26 cellular contexts compared by ENCODE assay signal in genomic region chr12:125079084-125079483, GRCh38. TPM values are rescaled to one million over a fixed set of nuclear protein-coding genes. Genes with fewer than 3 reads are reported as not detected.
DNase-seq lines count a peak whose midpoint lies in the region; ATAC-seq, FAIRE-seq and TF ChIP-seq lines count a peak whose summit lies in the region.
"Had no signal": no experiment of that assay in that cellular context is flagged by ENCODE, and none has a peak within 500 bp of the region (broad histone marks: within the 10 kb centered on the region; RNA-seq: fewer than 3 reads in every experiment).

No MANE protein-coding gene starts in this region.

- DNase-seq in MCF 10A (ENCODE audit: unreplicated experiment): no peak
- DNase-seq in breast epithelium (ENCODE audit: low spot score in 2 of 2): no peak
- no peak for DNase-seq in K562 (ENCODE audit: extremely low read depth in 1 of 4, low spot score in 3 of 4)
- DNase-seq in lung (ENCODE audit: low spot score): no peak
- DNase-seq in vagina (ENCODE audit: extremely low spot score in 2 of 2): no peak
- DNase-seq in dedifferentiated amniotic fluid mesenchymal stem cell (ENCODE audit: extremely low spot score): no peak
- DNase-seq: Caco-2; CD4-positive, alpha-beta memory T cell; DND-41; GOT3; Karpas-422; MG63; NCI-H1048; NCI-H1417 treated with DMSO at 0.1 percent for 48 hours; NCI-H187; NCI-H446 treated with DMSO at 0.1 percent for 48 hours; NCI-H526 treated with DMSO at 0.1 percent for 48 hours; SJCRH30 had no signal

- peak overlapping the region in 1 of 2 experiments; percentile 64; a peak in 1 of 4 replicates for H3K9ac ChIP-seq in K562 (ENCODE audit: insufficient read depth in 1 of 2, low read depth in 2 of 2, low read length in 2 of 2)
- H3K9ac ChIP-seq: BLaER1 treated with 17β-estradiol and CSF1 and Interleukin-3, amounts not matched to agents 10 nM and 100 nM had no signal

- H3K4me1 ChIP-seq in breast epithelium: no peaks in the 10 kb centered on the region
- H3K4me1 ChIP-seq in K562 (replicated peaks in 1 of 2; ENCODE audit: control insufficient read depth in 2 of 2, insufficient read depth in 2 of 2, low read length in 2 of 2): no peaks in the 10 kb centered on the region; a peak in 1 of 5 replicates
- H3K4me1 ChIP-seq in lung (ENCODE audit: control insufficient read depth in 2 of 2, insufficient read depth in 2 of 2, low read length in 2 of 2): peaks cover 0 to 3% of the 10 kb centered on the region in 2 donors
- peaks cover 21% of the 10 kb centered on the region for H3K4me1 ChIP-seq in vagina
- H3K4me1 ChIP-seq: Caco-2, SJCRH30 had no signal

- POLR2A ChIA-PET in MCF 10A (lab: Yijun Ruan, JAX): interaction anchor here (0.5 to 2.6 kb wide), 10 partner anchors 8 to 689 kb away, joined by 3 to 25 read pairs (median 4); partner anchors contain the start of genes AACS, BRI3BP and UBC
- POLR2A ChIA-PET in K562 (lab: Yijun Ruan, JAX): interaction anchor here (1.2 kb wide), 2 partner anchors 9 to 165 kb away, joined by 4 to 5 read pairs; partner anchors contain the start of gene UBC

- no peak for FAIRE-seq in K562 (lab: Jason Lieb, UNC)
- FAIRE-seq: GM12878, HTR-8/SVneo had no signal

- TF ChIP-seq RAD21 in K562 (CRISPR knock-in tag; conservative IDR thresholded peaks at IDR 0.05 in 1 of 2, IDR thresholded peaks at IDR 0.05 in 1 of 2): no peak

- no peak for TF ChIP-seq POLR2A in breast epithelium (IDR thresholded peaks at IDR 0.05)
- TF ChIP-seq POLR2A in K562 (conservative IDR thresholded peaks at IDR 0.05): no peak
- no peak for TF ChIP-seq POLR2A in vagina (IDR thresholded peaks at IDR 0.05)

- H3K27ac ChIP-seq in breast epithelium: no peak overlapping the region
- H3K27ac ChIP-seq in K562 (ENCODE audit: extremely low read depth, low read depth, low read length): no peak overlapping the region
- no peak overlapping the region for H3K27ac ChIP-seq in lung (ENCODE audit: low read depth in 1 of 2, low read length in 1 of 2)
- peak overlapping the region; percentile 82 for H3K27ac ChIP-seq in vagina
- H3K27ac ChIP-seq: 22Rv1; BLaER1 treated with 17β-estradiol and CSF1 and Interleukin-3, amounts not matched to agents 10 nM and 100 nM; SJCRH30 had no signal

- no peak overlapping the region for H3K4me2 ChIP-seq in K562 (ENCODE audit: insufficient read depth, low read length)

- H3K27me3 ChIP-seq in breast epithelium: no peaks in the 10 kb centered on the region
- H3K27me3 ChIP-seq in K562 (ENCODE audit: control insufficient read depth in 2 of 2, insufficient read depth in 2 of 2, low read length in 2 of 2): no peaks in the 10 kb centered on the region
- H3K27me3 ChIP-seq in lung (ENCODE audit: control insufficient read depth, insufficient read depth): no peaks in the 10 kb centered on the region
- no peaks in the 10 kb centered on the region for H3K27me3 ChIP-seq in vagina
- H3K27me3 ChIP-seq: BLaER1 treated with 17β-estradiol and CSF1 and Interleukin-3, amounts not matched to agents 10 nM and 100 nM; MG63; SJCRH30 had no signal

- ATAC-seq in K562 (peak; percentile 17; the same call in 2 of the 3 replicates), lung (ENCODE audit: insufficient read depth, low FRiP score) (peak; percentile 11), HG02884 (IDR thresholded peaks at IDR 0.05; ENCODE audit: unreplicated experiment) (no peak), HG03457 (IDR thresholded peaks at IDR 0.05; ENCODE audit: unreplicated experiment) (no peak)
- ATAC-seq: GM12878, HCT116 had no signal

- intact Hi-C loops in MCF 10A (cut with micrococcal nuclease): loop anchor here (1.0 kb wide), 1 partner anchor 14 kb away; the partner anchor contains the start of gene AACS
- intact Hi-C loops in breast epithelium (cut with DNase I; ENCODE audit: low total_unique reads): no loop called here
- intact Hi-C loops in K562 (cut with micrococcal nuclease): no loop called here
- intact Hi-C loops in vagina (cut with DNase I): no loop called here

- BruUV-seq in MCF 10A (replicated peaks; lab: Mats Ljungman, UMichigan): no TSS peak
- no TSS peak for BruUV-seq in K562 (replicated peaks; lab: Mats Ljungman, UMichigan)

- H3K9me1 ChIP-seq in K562 (ENCODE audit: control insufficient read depth, insufficient read depth, low read length): no peaks in the 10 kb centered on the region

- in situ Hi-C loops in K562 (cut with MboI): no loop called here

- H3K27ac Mint-ChIP-seq in MCF 10A (ENCODE audit: low read depth, unreplicated experiment): peak overlapping the region; percentile 91
- H3K27ac Mint-ChIP-seq: IgD-negative memory B cell had no signal

- H3K4me3 ChIP-seq in breast epithelium (no peak overlapping the region), K562 (no peak overlapping the region), lung (no peak overlapping the region), vagina (no peak overlapping the region)
- H3K4me3 ChIP-seq: BLaER1 treated with 17β-estradiol and CSF1 and Interleukin-3, amounts not matched to agents 10 nM and 100 nM; GM12878; MG63; SJCRH30 had no signal

- no peak overlapping the region for H3K4me3 Mint-ChIP-seq in MCF 10A (ENCODE audit: unreplicated experiment)
- H3K4me3 Mint-ChIP-seq: CD4-positive, alpha-beta memory T cell had no signal

- H3K36me3 Mint-ChIP-seq in MCF 10A (ENCODE audit: insufficient read depth, unreplicated experiment): peaks cover 94% of the 10 kb centered on the region

- H3K36me3 ChIP-seq in breast epithelium (no peaks in the 10 kb centered on the region), K562 (ENCODE audit: control insufficient read depth, insufficient read depth, low read length) (peaks cover 16% of the 10 kb centered on the region; the same call in 2 of the 3 replicates), lung (ENCODE audit: control insufficient read depth in 2 of 2, insufficient read depth in 2 of 2, low read length in 2 of 2) (peaks cover 9 to 10% of the 10 kb centered on the region in 2 donors), vagina (peaks cover 0 to 17% of the 10 kb centered on the region in 2 donors)

- no peaks in the 10 kb centered on the region for H3K27me3 Mint-ChIP-seq in MCF 10A (ENCODE audit: insufficient read depth, unreplicated experiment)
- H3K27me3 Mint-ChIP-seq: CD4-positive, alpha-beta memory T cell; IgD-negative memory B cell had no signal

- TF ChIP-seq CTCF in MCF 10A (IDR thresholded peaks at IDR 0.05; ENCODE audit: unreplicated experiment) (no peak), breast epithelium (IDR thresholded peaks at IDR 0.05) (no peak), K562 (IDR thresholded peaks at IDR 0.05 in 2 of 3, conservative IDR thresholded peaks at IDR 0.05 in 1 of 3; ENCODE audit: insufficient read depth in 2 of 3, low read depth in 1 of 3, low read length in 3 of 3) (no peak), lung (IDR thresholded peaks at IDR 0.05; ENCODE audit: control extremely low read depth, extremely low read depth) (no peak), vagina (IDR thresholded peaks at IDR 0.05) (no peak)

- CTCF ChIA-PET in MCF 10A (lab: Yijun Ruan, JAX): interaction anchor here (1.1 to 1.3 kb wide), 2 partner anchors 14 to 31 kb away, joined by 4 to 6 read pairs; partner anchors contain the start of gene AACS
- CTCF ChIA-PET in K562 (lab: Yijun Ruan, JAX; ENCODE audit: low intra/inter-chr PET ratio): no interaction called here

- WGBS in K562 (ENCODE audit: insufficient coverage, low coverage, missing lambda C conversion rate): 65% methylated on average over 10 of the region's 10 CpGs
- WGBS in lung, 2 donors: 96 to 98% methylated on average over 10 of the region's 10 CpGs

- no peaks in the 10 kb centered on the region for H3K9me3 Mint-ChIP-seq in MCF 10A (ENCODE audit: unreplicated experiment)
- H3K9me3 Mint-ChIP-seq: CD4-positive, alpha-beta memory T cell; IgD-negative memory B cell had no signal

- H3K79me2 ChIP-seq in K562 (ENCODE audit: control insufficient read depth, insufficient read depth, low read length): no peaks in the 10 kb centered on the region

- peaks cover 12% of the 10 kb centered on the region for H3K4me1 Mint-ChIP-seq in MCF 10A (ENCODE audit: insufficient read depth, unreplicated experiment)
- H3K4me1 Mint-ChIP-seq: CD4-positive, alpha-beta memory T cell; IgD-negative memory B cell had no signal

- no peak overlapping the region for H2AFZ ChIP-seq in K562 (ENCODE audit: low read depth, low read length)

- TF ChIP-seq EP300 in K562 (IDR thresholded peaks at IDR 0.05; ENCODE audit: low read length): no peak

- H3K9me3 ChIP-seq in breast epithelium (no peaks in the 10 kb centered on the region), K562 (replicated peaks; ENCODE audit: control insufficient read depth, insufficient read depth, low read depth, low read length) (no peaks in the 10 kb centered on the region), lung (ENCODE audit: control insufficient read depth in 2 of 2, insufficient read depth in 1 of 2, low read length in 1 of 2) (no peaks in the 10 kb centered on the region), vagina (no peaks in the 10 kb centered on the region)
- H3K9me3 ChIP-seq: BLaER1 treated with 17β-estradiol and CSF1 and Interleukin-3, amounts not matched to agents 10 nM and 100 nM; Caco-2; MG63; SJCRH30 had no signal

- no peaks in the 10 kb centered on the region for H4K20me1 ChIP-seq in K562 (replicated peaks; ENCODE audit: control insufficient read depth, insufficient read depth, low read length)
- H4K20me1 ChIP-seq: BLaER1 treated with 17β-estradiol and CSF1 and Interleukin-3, amounts not matched to agents 10 nM and 100 nM had no signal

TF ChIP-seq in K562, 482 proteins besides CTCF, POLR2A, EP300 and RAD21 (continues in another document):
- no peak for TF ChIP-seq PRPF4 (IDR thresholded peaks at IDR 0.05; ENCODE audit: insufficient read depth, low read depth, low read length, poor library complexity, severe bottlenecking)

RNA-seq across cellular contexts. Expression of gene AACS, which starts 13.8 kb away (rescaled TPM):
- 52.0 and 52.8 TPM in 2 replicates for total RNA-seq in MCF 10A (2022)
- 10 to 100 TPM; 28.8 to 79.0 (median 33.7) TPM for total RNA-seq in breast epithelium
- 70.2 and 94.5 TPM in 2 replicates for total RNA-seq in K562 (2011; cell fraction: chromatin; rRNA removed; ENCODE audit: low replicate concordance)
- 32.8 and 38.7 TPM in 2 replicates for total RNA-seq in K562 (2011; cell fraction: nucleolus; rRNA removed)
- total RNA-seq in K562 (2011; cell fraction: nucleoplasm; rRNA removed): 53.8 and 66.5 TPM in 2 replicates
- total RNA-seq in K562 (2014; rRNA removed): 5.9 and 8.0 TPM in 2 replicates
- 4.3 and 5.5 TPM in 2 replicates for total RNA-seq in K562 (2014; rRNA removed; fragmentation: Illumina TruSeq; extraction: Trizol)
- total RNA-seq in K562 (2015; rRNA removed; fragmentation: Illumina TruSeq; extraction: Trizol): 4.9 and 6.0 TPM in 2 replicates
- 13.0 and 13.5 TPM in 2 replicates for total RNA-seq in K562 (2021)
- 5.5 and 6.3 TPM in 2 replicates for polyA plus RNA-seq in K562 (2011; rRNA removed)
- 4.7 and 6.1 TPM in 2 replicates for polyA plus RNA-seq in K562 (2011; cell fraction: cytosol; rRNA removed)
- 13.1 and 25.4 TPM in 2 replicates for polyA plus RNA-seq in K562 (2011; cell fraction: nucleus; rRNA removed)
- polyA plus RNA-seq in K562 (2012): 8.4 and 12.8 TPM in 2 replicates
- polyA plus RNA-seq in K562 (2014; fragmentation: Illumina TruSeq; extraction: Trizol): 6.2 and 7.5 TPM in 2 replicates
- 1 to 10 TPM; 2.4 TPM for polyA plus RNA-seq in K562 (2014; fragmentation: Nextera tagmentation; extraction: Ambion mirVana)
- 6.7 and 8.0 TPM in 2 replicates for polyA plus RNA-seq in K562 (2014; rRNA removed)
- polyA minus RNA-seq in K562 (2011; rRNA and poly(A)+ RNA removed): 9.2 and 16.2 TPM in 2 replicates
- polyA minus RNA-seq in K562 (2011; cell fraction: cytosol; rRNA and poly(A)+ RNA removed): 4.3 and 8.6 TPM in 2 replicates
- polyA minus RNA-seq in K562 (2011; cell fraction: nucleus; rRNA and poly(A)+ RNA removed): 10.0 and 10.8 TPM in 2 replicates
- total RNA-seq in lung: 10 to 100 TPM; 18.0 to 33.5 TPM
- 10 to 100 TPM; 15.4 to 17.2 TPM for polyA plus RNA-seq in lung
- total RNA-seq in vagina: 22.3 TPM

Comparison
In these comparisons a context has a peak if more than half of its experiments do, and no peak if none do; other contexts are left out.
1. ATAC-seq: peak in K562 (single experiment) and lung (single experiment); none in HG02884 (single experiment) and HG03457 (single experiment).